27 cellular contexts compared by ENCODE assay signal in genomic region chr9:2506310-2506709, GRCh38.
"Had no signal": no experiment of that assay in that cellular context is flagged by ENCODE, and none has a peak within 500 bp of the region (broad histone marks: within the 10 kb centered on the region; RNA-seq: fewer than 3 reads in every experiment).

No MANE protein-coding gene starts in this region.

- H3K4me1 ChIP-seq: tibial artery had no signal

- H3K27ac Mint-ChIP-seq: activated naive CD8-positive, alpha-beta T cell; activated T-cell treated with anti-CD3 and anti-CD28 coated beads, Interleukin-2, amount 50 U/mL, for 72 hours; immature natural killer cell; natural killer cell treated with Interleukin-12 subunit alpha and Interleukin-12 subunit beta and Interleukin-15 and Interleukin-18, amount 100 ng/mL, for 72 hours; progenitor cell of endocrine pancreas; stimulated activated memory B cell treated with anti-CD40 and anti-IgM and Interleukin-4, amounts not matched to agents 10 μg/mL and 1 μg/mL and 100 μg/mL, for 72 hours; stimulated activated naive CD8-positive, alpha-beta T cell treated with anti-CD3 and anti-CD28 coated beads, Interleukin-15, amount 100 ng/mL, for 72 hours; T-helper 1 cell treated with Interleukin-12 subunit alpha and Interleukin-12 subunit beta and Interleukin-4 antibody, amounts not matched to agents 30 μg/mL and 1 μg/mL, for 36 hours had no signal

- H3K4me3 Mint-ChIP-seq: activated naive CD8-positive, alpha-beta T cell; activated T-cell treated with anti-CD3 and anti-CD28 coated beads, Interleukin-2, amount 50 U/mL, for 72 hours; immature natural killer cell; natural killer cell treated with Interleukin-12 subunit alpha and Interleukin-12 subunit beta and Interleukin-15 and Interleukin-18, amount 100 ng/mL, for 72 hours; stimulated activated memory B cell treated with anti-CD40 and anti-IgM and Interleukin-4, amounts not matched to agents 10 μg/mL and 1 μg/mL and 100 μg/mL, for 72 hours; stimulated activated naive CD8-positive, alpha-beta T cell treated with anti-CD3 and anti-CD28 coated beads, Interleukin-15, amount 100 ng/mL, for 72 hours; T-helper 1 cell treated with Interleukin-12 subunit alpha and Interleukin-12 subunit beta and Interleukin-4 antibody, amounts not matched to agents 30 μg/mL and 1 μg/mL, for 36 hours had no signal

- H3K4me3 ChIP-seq: coronary artery, dorsolateral prefrontal cortex, lung, mucosa of descending colon, smooth muscle cell, tibial artery had no signal

- H3K36me3 Mint-ChIP-seq: activated naive CD8-positive, alpha-beta T cell; immature natural killer cell; natural killer cell treated with Interleukin-12 subunit alpha and Interleukin-12 subunit beta and Interleukin-15 and Interleukin-18, amount 100 ng/mL, for 72 hours; stimulated activated memory B cell treated with anti-CD40 and anti-IgM and Interleukin-4, amounts not matched to agents 10 μg/mL and 1 μg/mL and 100 μg/mL, for 72 hours had no signal

- H3K27me3 Mint-ChIP-seq: activated naive CD8-positive, alpha-beta T cell; progenitor cell of endocrine pancreas; stimulated activated memory B cell treated with anti-CD40 and anti-IgM and Interleukin-4, amounts not matched to agents 10 μg/mL and 1 μg/mL and 100 μg/mL, for 72 hours had no signal

- DNase-seq: activated CD4-positive, alpha-beta T cell treated with anti-CD3 and anti-CD28 coated beads for 4 hours; activated CD4-positive, alpha-beta T cell treated with anti-CD3 and anti-CD28 coated beads, Interleukin-2, amount 50 U/mL, for 4 hours; activated naive CD4-positive, alpha-beta T cell treated with Interleukin-2 at 50 U/mL for 16 hours; activated T-cell treated with anti-CD3 and anti-CD28 coated beads for 4 hours; activated T-cell treated with anti-CD3 and anti-CD28 coated beads, Interleukin-2, amount 50 U/mL, for 72 hours; anterior cingulate cortex; effector memory CD4-positive, alpha-beta T cell; hypothalamus; immature natural killer cell; mucosa of descending colon; stimulated activated CD4-positive, alpha-beta T cell treated with anti-CD3 and anti-CD28 coated beads, Interleukin-1b, Interleukin-23, amount 100 ng/mL, for 48 hours; stimulated activated CD4-positive, alpha-beta T cell treated with anti-CD3 and anti-CD28 coated beads, Interleukin-4, amount 100 ng/mL, for 4 hours; stimulated activated CD8-positive, alpha-beta memory T cell treated with anti-CD3 and anti-CD28 coated beads, Interleukin-4, amount 100 ng/mL, for 48 hours; stimulated activated naive CD8-positive, alpha-beta T cell treated with anti-CD3 and anti-CD28 coated beads, Interleukin-15, amount 100 ng/mL, for 72 hours; T-helper 9 cell; tibial artery had no signal

- H3K9me3 ChIP-seq: mucosa of descending colon, neutrophil, tibial artery had no signal

- H3K36me3 ChIP-seq: neutrophil, tibial artery had no signal

- H3K9me3 Mint-ChIP-seq: stimulated activated memory B cell treated with anti-CD40 and anti-IgM and Interleukin-4, amounts not matched to agents 10 μg/mL and 1 μg/mL and 100 μg/mL, for 72 hours; T-helper 1 cell treated with Interleukin-12 subunit alpha and Interleukin-12 subunit beta and Interleukin-4 antibody, amounts not matched to agents 30 μg/mL and 1 μg/mL, for 36 hours had no signal

- ATAC-seq: activated T-cell treated with anti-CD3 and anti-CD28 coated beads, Interleukin-2, amount 50 U/mL, for 72 hours; left lobe of liver; mucosa of descending colon; natural killer cell treated with Interleukin-12 subunit alpha and Interleukin-12 subunit beta and Interleukin-15 and Interleukin-18, amount 100 ng/mL, for 72 hours; stimulated activated memory B cell treated with anti-CD40 and anti-IgM and Interleukin-4, amounts not matched to agents 10 μg/mL and 1 μg/mL and 100 μg/mL, for 72 hours; stimulated activated naive CD8-positive, alpha-beta T cell treated with anti-CD3 and anti-CD28 coated beads, Interleukin-15, amount 100 ng/mL, for 72 hours had no signal

- H3K27me3 ChIP-seq: dorsolateral prefrontal cortex, neutrophil, tibial artery had no signal

- H3K4me1 Mint-ChIP-seq: immature natural killer cell; stimulated activated memory B cell treated with anti-CD40 and anti-IgM and Interleukin-4, amounts not matched to agents 10 μg/mL and 1 μg/mL and 100 μg/mL, for 72 hours; stimulated activated naive CD8-positive, alpha-beta T cell treated with anti-CD3 and anti-CD28 coated beads, Interleukin-15, amount 100 ng/mL, for 72 hours had no signal
